8 cellular contexts compared by ENCODE assay signal in genomic region chr14:22980672-22981089, GRCh38. TPM values are rescaled to one million over a fixed set of nuclear protein-coding genes. Genes with fewer than 3 reads are reported as not detected.
DNase-seq lines count a peak whose midpoint lies in the region; ATAC-seq and TF ChIP-seq lines count a peak whose summit lies in the region.

No MANE protein-coding gene starts in this region.

- H4K20me1 ChIP-seq in SU-DHL-6 (ENCODE audit: low read depth, low read length): no peaks in the 10 kb centered on the region

- H3K23ac ChIP-seq in mesendoderm (ENCODE audit: low read length): peak overlapping the region; percentile 16

- H2BK5ac ChIP-seq in mesendoderm (ENCODE audit: low read length): no peak overlapping the region

- peaks cover 9% of the 10 kb centered on the region for H3K79me1 ChIP-seq in mesendoderm (ENCODE audit: low read length)

- H3K36me3 ChIP-seq in ES-I3 (ENCODE audit: insufficient read depth, low read length) (peaks cover 3% of the 10 kb centered on the region; the same call in 1 of the 2 replicates), SU-DHL-6 (ENCODE audit: low read length) (no peaks in the 10 kb centered on the region), duodenal mucosa (ENCODE audit: control insufficient read depth in 1 of 2, insufficient read depth in 2 of 2, low read length in 2 of 2) (no peaks in the 10 kb centered on the region), mesendoderm (ENCODE audit: control insufficient read depth, insufficient read depth, low read length) (no peaks in the 10 kb centered on the region), upper lobe of right lung (no peaks in the 10 kb centered on the region)

- TF ChIP-seq CTCF in SU-DHL-6 (IDR thresholded peaks at IDR 0.05; ENCODE audit: insufficient read depth, low read length, poor library complexity, severe bottlenecking) (no peak), upper lobe of right lung (IDR thresholded peaks at IDR 0.05) (no peak)

- no peak overlapping the region for H2AK5ac ChIP-seq in mesendoderm (ENCODE audit: low read length)

- H3K9me2 ChIP-seq in SU-DHL-6 (replicated peaks; ENCODE audit: insufficient read depth, low read length): no peaks in the 10 kb centered on the region

- no peak overlapping the region for H2BK15ac ChIP-seq in mesendoderm (replicated peaks; ENCODE audit: low read depth)

- H3K9me3 ChIP-seq in ES-I3 (ENCODE audit: control insufficient read depth, insufficient read depth, low read length): peaks cover 6% of the 10 kb centered on the region; the same call in 1 of the 2 replicates
- no peaks in the 10 kb centered on the region for H3K9me3 ChIP-seq in SU-DHL-6 (ENCODE audit: insufficient read depth, low read length)
- H3K9me3 ChIP-seq in duodenal mucosa (ENCODE audit: control insufficient read depth in 1 of 2, low read length in 2 of 2): no peaks in the 10 kb centered on the region
- no peaks in the 10 kb centered on the region for H3K9me3 ChIP-seq in upper lobe of right lung

- H3K18ac ChIP-seq in mesendoderm (ENCODE audit: low read length): peak overlapping the region; percentile 86

- ATAC-seq in upper lobe of right lung (peak; percentile 52), GM18867 (IDR thresholded peaks at IDR 0.05; ENCODE audit: unreplicated experiment) (no peak)

- H3K4me1 ChIP-seq in ES-I3 (ENCODE audit: insufficient read depth, low read length): peaks cover 38% of the 10 kb centered on the region
- peaks cover 48 to 54% of the 10 kb centered on the region in 2 donors for H3K4me1 ChIP-seq in duodenal mucosa (ENCODE audit: control insufficient read depth in 1 of 2, insufficient read depth in 2 of 2, low read length in 2 of 2)
- H3K4me1 ChIP-seq in mesendoderm (ENCODE audit: control insufficient read depth, low read depth, low read length): peaks cover 21% of the 10 kb centered on the region
- peaks cover 41% of the 10 kb centered on the region for H3K4me1 ChIP-seq in upper lobe of right lung

- H3K9ac ChIP-seq in ES-I3 (ENCODE audit: low read depth, low read length): peak overlapping the region; percentile 77
- H3K9ac ChIP-seq in SU-DHL-6 (ENCODE audit: low read length): no peak overlapping the region
- peak overlapping the region in 1 of 2 donors; percentile 21 for H3K9ac ChIP-seq in duodenal mucosa (ENCODE audit: low read depth in 1 of 2, low read length in 2 of 2)
- H3K9ac ChIP-seq in mesendoderm (ENCODE audit: low read length): peak overlapping the region; percentile 87

- no peak overlapping the region for H4K5ac ChIP-seq in mesendoderm (ENCODE audit: low read length)

- H3K4me3 ChIP-seq in SU-DHL-6 (ENCODE audit: insufficient read depth, low read length, poor library complexity, severe bottlenecking) (no peak overlapping the region), duodenal mucosa (ENCODE audit: low read depth in 1 of 2, low read length in 2 of 2) (peak overlapping the region; percentile 42 to 59), mesendoderm (ENCODE audit: low read length) (peak overlapping the region; percentile 74), upper lobe of right lung (peak overlapping the region; percentile 83)

- no CpG with 5 or more reads among the region's 41 CpGs for WGBS in mesendoderm (ENCODE audit: extremely low coverage, insufficient coverage, low lambda C conversion rate)

- H3K27ac ChIP-seq in SU-DHL-6 (ENCODE audit: low read depth, low read length) (no peak overlapping the region), duodenal mucosa (ENCODE audit: low read depth, low read length) (no peak overlapping the region), mesendoderm (ENCODE audit: low read depth, low read length) (peak overlapping the region; percentile 90), upper lobe of right lung (peak overlapping the region; percentile 78)

- H3K27me3 ChIP-seq in SU-DHL-6 (ENCODE audit: low read length) (no peaks in the 10 kb centered on the region), duodenal mucosa (ENCODE audit: control insufficient read depth in 1 of 2, insufficient read depth in 2 of 2, low read length in 2 of 2) (peaks cover 6 to 12% of the 10 kb centered on the region in 2 donors), mesendoderm (ENCODE audit: insufficient read depth, low read length, poor library complexity) (no peaks in the 10 kb centered on the region), upper lobe of right lung (peaks cover 9% of the 10 kb centered on the region)

- no peaks in the 10 kb centered on the region for H3F3A ChIP-seq in SU-DHL-6 (ENCODE audit: insufficient read depth)

- DNase-seq in mesendoderm (peak; percentile 67), upper lobe of right lung (peak; percentile 82), SKM-1 (lab: John Stamatoyannopoulos, UW; ENCODE audit: unreplicated experiment) (no peak), NCI-H345 treated with DMSO at 0.1 percent for 48 hours (lab: John Stamatoyannopoulos, UW; ENCODE audit: unreplicated experiment) (no peak)

- H2BK120ac ChIP-seq in mesendoderm (ENCODE audit: low read depth, low read length): peak overlapping the region; percentile 4

- peak overlapping the region; percentile 89 for H3K56ac ChIP-seq in mesendoderm (ENCODE audit: low read length)

- H3K4me2 ChIP-seq in SU-DHL-6 (ENCODE audit: low read depth, low read length, poor library complexity, severe bottlenecking) (peak overlapping the region; percentile 32), mesendoderm (ENCODE audit: low read length) (peak overlapping the region; percentile 69)

- H3K4ac ChIP-seq in mesendoderm (ENCODE audit: low read depth, low read length): peak overlapping the region; percentile 94

- no peaks in the 10 kb centered on the region for H3K79me2 ChIP-seq in SU-DHL-6 (ENCODE audit: insufficient read depth, low read length)
- H3K79me2 ChIP-seq in mesendoderm (ENCODE audit: control insufficient read depth, insufficient read depth, low read length): peaks cover 25% of the 10 kb centered on the region

- H4K8ac ChIP-seq in mesendoderm (ENCODE audit: low read depth, low read length): no peak overlapping the region

- intact Hi-C loops in upper lobe of right lung (cut with DNase I): no loop called here

- H2AFZ ChIP-seq in SU-DHL-6 (ENCODE audit: low read depth, low read length, severe bottlenecking): no peak overlapping the region

RNA-seq across cellular contexts. Expression of gene AJUBA, which starts 1.7 kb away (rescaled TPM):
- polyA plus RNA-seq in mesendoderm (2013, experiment 1 of 2): 15.9 TPM
- 17.6 TPM for polyA plus RNA-seq in mesendoderm (2013, experiment 2 of 2)
- total RNA-seq in upper lobe of right lung: 37.8 TPM

RNA-seq across cellular contexts. Expression of gene HAUS4, which starts 23.8 kb away (rescaled TPM):
- polyA plus RNA-seq in mesendoderm (2013, experiment 1 of 2): 36.7 TPM
- polyA plus RNA-seq in mesendoderm (2013, experiment 2 of 2): 35.9 TPM
- total RNA-seq in upper lobe of right lung: 44.7 TPM

RNA-seq across cellular contexts. Expression of gene C14orf93, which starts 29.3 kb away (rescaled TPM):
- polyA plus RNA-seq in mesendoderm (2013, experiment 1 of 2): 3.1 TPM
- polyA plus RNA-seq in mesendoderm (2013, experiment 2 of 2): 3.5 TPM
- total RNA-seq in upper lobe of right lung: 8.4 TPM

RNA-seq across cellular contexts. Expression of gene PRMT5, which starts 51.5 kb away (rescaled TPM):
- polyA plus RNA-seq in mesendoderm (2013, experiment 1 of 2): 154 TPM
- polyA plus RNA-seq in mesendoderm (2013, experiment 2 of 2): 151 TPM
- total RNA-seq in upper lobe of right lung: 38.9 TPM

RNA-seq across cellular contexts. Expression of gene PSMB5, which starts 54.0 kb away (rescaled TPM):
- polyA plus RNA-seq in mesendoderm (2013, experiment 1 of 2): 202 TPM
- polyA plus RNA-seq in mesendoderm (2013, experiment 2 of 2): 203 TPM
- 75.7 TPM for total RNA-seq in upper lobe of right lung

Comparison
In these comparisons a context has a peak if more than half of its experiments do, and no peak if none do; other contexts are left out.
1. H3K27ac ChIP-seq: peak in mesendoderm (single experiment) and upper lobe of right lung (single experiment); none in SU-DHL-6 (single experiment) and duodenal mucosa (single experiment).
2. DNase-seq: peak in mesendoderm (single experiment) and upper lobe of right lung (single experiment); none in SKM-1 (single experiment) and NCI-H345 treated with DMSO at 0.1 percent for 48 hours (single experiment).